ENCODE assay signal across 9 cellular contexts in the genomic region with DNA sequence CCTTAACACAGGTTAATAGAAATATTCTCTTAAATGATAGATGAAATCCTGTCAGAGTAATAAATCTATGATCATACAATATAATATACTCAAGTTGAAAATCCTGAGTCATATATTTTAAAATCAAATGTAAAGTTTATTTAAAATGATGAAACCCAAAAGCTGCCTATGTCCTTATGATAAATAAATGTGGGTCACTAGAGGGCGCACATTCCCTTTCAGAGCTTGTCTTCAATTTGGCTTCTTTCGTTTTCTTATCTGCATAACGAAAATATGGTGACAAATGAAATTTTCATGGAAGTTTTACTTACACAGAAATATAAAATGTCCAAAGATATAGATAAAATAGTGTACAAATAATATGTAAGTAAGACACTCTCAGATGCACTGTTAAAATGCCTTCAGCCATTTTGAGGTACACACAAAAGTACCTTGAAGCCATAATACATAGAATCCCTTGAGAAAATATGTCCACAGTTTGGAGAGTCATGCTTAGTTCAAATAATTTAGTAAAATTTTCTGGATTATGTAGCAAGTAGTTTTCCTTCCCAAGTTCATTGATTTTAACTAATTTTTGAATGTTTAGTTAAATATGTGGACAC.
DNase-seq lines count a peak whose midpoint lies in the region; ATAC-seq, FAIRE-seq and TF ChIP-seq lines count a peak whose summit lies in the region.
"Had no signal": no experiment of that assay in that cellular context is flagged by ENCODE, and none has a peak within 500 bp of the region (broad histone marks: within the 10 kb centered on the region; RNA-seq: fewer than 3 reads in every experiment).

No MANE protein-coding gene starts in this region.

- no peaks in the 10 kb centered on the region for H3K36me3 ChIP-seq in CD4-positive, alpha-beta memory T cell (ENCODE audit: insufficient read depth, low read length)
- H3K36me3 ChIP-seq in ascending aorta = no peaks in the 10 kb centered on the region

- H3K36me3 Mint-ChIP-seq in CD4-positive, alpha-beta memory T cell = no peaks in the 10 kb centered on the region
- no peaks in the 10 kb centered on the region for H3K36me3 Mint-ChIP-seq in type B pancreatic cell
- H3K36me3 Mint-ChIP-seq: T-cell had no signal

- POLR2A ChIA-PET in CD4-positive, alpha-beta memory T cell (lab: Charles Lee; ENCODE audit: partially characterized antibody) = no interaction called here

- no peaks in the 10 kb centered on the region for H3K9me3 Mint-ChIP-seq in CD4-positive, alpha-beta memory T cell
- H3K9me3 Mint-ChIP-seq in type B pancreatic cell = no peaks in the 10 kb centered on the region
- H3K9me3 Mint-ChIP-seq: T-cell had no signal

- H3K27me3 ChIP-seq in CD4-positive, alpha-beta memory T cell (ENCODE audit: insufficient read depth, low read length) = no peaks in the 10 kb centered on the region
- H3K27me3 ChIP-seq in ascending aorta = no peaks in the 10 kb centered on the region

- peak; percentile 99 for FAIRE-seq in islet of Langerhans (lab: Jason Lieb, UNC)

- H3K4me3 ChIP-seq in CD4-positive, alpha-beta memory T cell (ENCODE audit: low read length in 2 of 2) = no peak overlapping the region
- peak overlapping the region; percentile 12 to 37 for H3K4me3 ChIP-seq in ascending aorta

- H3K27ac ChIP-seq in CD4-positive, alpha-beta memory T cell (ENCODE audit: low read depth, low read length) = no peak overlapping the region
- H3K27ac ChIP-seq in ascending aorta = no peak overlapping the region

- H3K4me1 Mint-ChIP-seq in CD4-positive, alpha-beta memory T cell = no peaks in the 10 kb centered on the region
- peaks cover 3% of the 10 kb centered on the region for H3K4me1 Mint-ChIP-seq in type B pancreatic cell (ENCODE audit: unreplicated experiment)

- CTCF ChIA-PET in CD4-positive, alpha-beta memory T cell (lab: Charles Lee; ENCODE audit: partially characterized antibody) = interaction anchor here (1.6 kb wide), 1 partner anchor 12 kb away, joined by 5 read pairs; no protein-coding TSS in a partner anchor

- H3K4me3 Mint-ChIP-seq in CD4-positive, alpha-beta memory T cell = peak overlapping the region in 3 of 8 donors; percentile 9 to 64 (median 31)
- H3K4me3 Mint-ChIP-seq in type B pancreatic cell = no peak overlapping the region
- H3K4me3 Mint-ChIP-seq: T-cell had no signal

- peak in 4 of 5 donors; percentile 21 to 23 (median 22) for DNase-seq in CD4-positive, alpha-beta memory T cell
- DNase-seq in NCI-H1417 treated with DMSO at 0.1 percent for 48 hours (lab: John Stamatoyannopoulos, UW) (peak; percentile 40), ascending aorta (ENCODE audit: low spot score in 2 of 2) (no peak), type B pancreatic cell (ENCODE audit: extremely low spot score, unreplicated experiment) (no peak), sciatic nerve (ENCODE audit: low spot score) (no peak), GF-D8 (lab: John Stamatoyannopoulos, UW) (no peak)

- H3K4me1 ChIP-seq in CD4-positive, alpha-beta memory T cell (ENCODE audit: insufficient read depth, low read length) = no peaks in the 10 kb centered on the region
- H3K4me1 ChIP-seq in ascending aorta = no peaks in the 10 kb centered on the region

- intact Hi-C loops in CD4-positive, alpha-beta memory T cell (cut with micrococcal nuclease) = no loop called here
- intact Hi-C loops in ascending aorta (cut with DNase I) (loop anchor here (2.0 to 10.0 kb wide), 2 partner anchors 684 to 806 kb away; partner anchors contain the start of gene DMD), sciatic nerve (cut with DNase I) (no loop called here)

- no peak overlapping the region for H3K27ac Mint-ChIP-seq in CD4-positive, alpha-beta memory T cell
- H3K27ac Mint-ChIP-seq in type B pancreatic cell = no peak overlapping the region
- H3K27ac Mint-ChIP-seq: T-cell had no signal

- no peaks in the 10 kb centered on the region for H3K27me3 Mint-ChIP-seq in CD4-positive, alpha-beta memory T cell
- peaks cover 2% of the 10 kb centered on the region for H3K27me3 Mint-ChIP-seq in type B pancreatic cell

- TF ChIP-seq CTCF in ascending aorta (IDR thresholded peaks at IDR 0.05) (peak; percentile 24 to 58 (median 44)), type B pancreatic cell (conservative IDR thresholded peaks at IDR 0.05) (peak; percentile 92)

- H3K9me3 ChIP-seq in CD4-positive, alpha-beta memory T cell (ENCODE audit: control insufficient read depth in 1 of 2, low read length in 2 of 2) = no peaks in the 10 kb centered on the region
- no peaks in the 10 kb centered on the region for H3K9me3 ChIP-seq in ascending aorta

- ATAC-seq in GM18909 (IDR thresholded peaks at IDR 0.05; ENCODE audit: poor library complexity, unreplicated experiment) = peak; percentile 78
- no peak for ATAC-seq in sciatic nerve
- ATAC-seq: T-cell had no signal

Comparison
In these comparisons a context has a peak if more than half of its experiments do, and no peak if none do; other contexts are left out.
1. DNase-seq: peak in CD4-positive, alpha-beta memory T cell (4 of 5) and NCI-H1417 treated with DMSO at 0.1 percent for 48 hours (single experiment); none in ascending aorta (0 of 2), type B pancreatic cell (single experiment), sciatic nerve (single experiment) and GF-D8 (single experiment).
2. H3K4me3 ChIP-seq: peak in ascending aorta (2 of 2); none in CD4-positive, alpha-beta memory T cell (0 of 2).